Comparison of ENCODE assay signal across 1 cellular context in genomic region chr4:79170077-79170476, GRCh38.
TF ChIP-seq lines count a peak whose summit lies in the region.

No MANE protein-coding gene starts in this region.

TF ChIP-seq in GM23338, 12 proteins besides CTCF, POLR2A, EP300 and RAD21 (continued from another document):
- TF ChIP-seq, protein P1, sequence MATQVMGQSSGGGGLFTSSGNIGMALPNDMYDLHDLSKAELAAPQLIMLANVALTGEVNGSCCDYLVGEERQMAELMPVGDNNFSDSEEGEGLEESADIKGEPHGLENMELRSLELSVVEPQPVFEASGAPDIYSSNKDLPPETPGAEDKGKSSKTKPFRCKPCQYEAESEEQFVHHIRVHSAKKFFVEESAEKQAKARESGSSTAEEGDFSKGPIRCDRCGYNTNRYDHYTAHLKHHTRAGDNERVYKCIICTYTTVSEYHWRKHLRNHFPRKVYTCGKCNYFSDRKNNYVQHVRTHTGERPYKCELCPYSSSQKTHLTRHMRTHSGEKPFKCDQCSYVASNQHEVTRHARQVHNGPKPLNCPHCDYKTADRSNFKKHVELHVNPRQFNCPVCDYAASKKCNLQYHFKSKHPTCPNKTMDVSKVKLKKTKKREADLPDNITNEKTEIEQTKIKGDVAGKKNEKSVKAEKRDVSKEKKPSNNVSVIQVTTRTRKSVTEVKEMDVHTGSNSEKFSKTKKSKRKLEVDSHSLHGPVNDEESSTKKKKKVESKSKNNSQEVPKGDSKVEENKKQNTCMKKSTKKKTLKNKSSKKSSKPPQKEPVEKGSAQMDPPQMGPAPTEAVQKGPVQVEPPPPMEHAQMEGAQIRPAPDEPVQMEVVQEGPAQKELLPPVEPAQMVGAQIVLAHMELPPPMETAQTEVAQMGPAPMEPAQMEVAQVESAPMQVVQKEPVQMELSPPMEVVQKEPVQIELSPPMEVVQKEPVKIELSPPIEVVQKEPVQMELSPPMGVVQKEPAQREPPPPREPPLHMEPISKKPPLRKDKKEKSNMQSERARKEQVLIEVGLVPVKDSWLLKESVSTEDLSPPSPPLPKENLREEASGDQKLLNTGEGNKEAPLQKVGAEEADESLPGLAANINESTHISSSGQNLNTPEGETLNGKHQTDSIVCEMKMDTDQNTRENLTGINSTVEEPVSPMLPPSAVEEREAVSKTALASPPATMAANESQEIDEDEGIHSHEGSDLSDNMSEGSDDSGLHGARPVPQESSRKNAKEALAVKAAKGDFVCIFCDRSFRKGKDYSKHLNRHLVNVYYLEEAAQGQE (IDR thresholded peaks at IDR 0.05; ENCODE audit: unreplicated experiment), result no peak
- TF ChIP-seq POLR2AphosphoS5 (IDR thresholded peaks at IDR 0.05; ENCODE audit: low read depth), result no peak
- TF ChIP-seq STAT1 (IDR thresholded peaks at IDR 0.05; ENCODE audit: unreplicated experiment), result no peak
- TF ChIP-seq CREB1 (CRISPR knock-in tag; IDR thresholded peaks at IDR 0.05; ENCODE audit: low read depth), result no peak
- TF ChIP-seq NANOG (IDR thresholded peaks at IDR 0.05; ENCODE audit: borderline replicate concordance), result no peak
- no peak for TF ChIP-seq JUNB (IDR thresholded peaks at IDR 0.05; ENCODE audit: unreplicated experiment)
